ENCODE assay signal across 1 cellular context in genomic region chr3:149385617-149386298, GRCh38.
TF ChIP-seq lines count a peak whose summit lies in the region.

No MANE protein-coding gene starts in this region.

TF ChIP-seq in HepG2, 621 proteins besides CTCF, POLR2A, EP300 and RAD21 (continued from another document and continues in another):
- TF ChIP-seq, protein P1, sequence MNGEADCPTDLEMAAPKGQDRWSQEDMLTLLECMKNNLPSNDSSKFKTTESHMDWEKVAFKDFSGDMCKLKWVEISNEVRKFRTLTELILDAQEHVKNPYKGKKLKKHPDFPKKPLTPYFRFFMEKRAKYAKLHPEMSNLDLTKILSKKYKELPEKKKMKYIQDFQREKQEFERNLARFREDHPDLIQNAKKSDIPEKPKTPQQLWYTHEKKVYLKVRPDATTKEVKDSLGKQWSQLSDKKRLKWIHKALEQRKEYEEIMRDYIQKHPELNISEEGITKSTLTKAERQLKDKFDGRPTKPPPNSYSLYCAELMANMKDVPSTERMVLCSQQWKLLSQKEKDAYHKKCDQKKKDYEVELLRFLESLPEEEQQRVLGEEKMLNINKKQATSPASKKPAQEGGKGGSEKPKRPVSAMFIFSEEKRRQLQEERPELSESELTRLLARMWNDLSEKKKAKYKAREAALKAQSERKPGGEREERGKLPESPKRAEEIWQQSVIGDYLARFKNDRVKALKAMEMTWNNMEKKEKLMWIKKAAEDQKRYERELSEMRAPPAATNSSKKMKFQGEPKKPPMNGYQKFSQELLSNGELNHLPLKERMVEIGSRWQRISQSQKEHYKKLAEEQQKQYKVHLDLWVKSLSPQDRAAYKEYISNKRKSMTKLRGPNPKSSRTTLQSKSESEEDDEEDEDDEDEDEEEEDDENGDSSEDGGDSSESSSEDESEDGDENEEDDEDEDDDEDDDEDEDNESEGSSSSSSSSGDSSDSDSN (CRISPR knock-in tag; IDR thresholded peaks at IDR 0.05): no peak
- TF ChIP-seq KLF15 (CRISPR knock-in tag; IDR thresholded peaks at IDR 0.05; ENCODE audit: borderline replicate concordance): 0 out of 2 replicates have a peak, but pooled peaks have one; percentile 36
- no peak for TF ChIP-seq ZSCAN30 (CRISPR knock-in tag; IDR thresholded peaks at IDR 0.05)
- no peak for TF ChIP-seq ZNF10 (CRISPR knock-in tag; IDR thresholded peaks at IDR 0.05; ENCODE audit: borderline replicate concordance, low read depth)
- TF ChIP-seq ZSCAN22 (CRISPR knock-in tag; IDR thresholded peaks at IDR 0.05): no peak
- 0 out of 2 replicates have a peak, but pooled peaks have one; percentile 21 for TF ChIP-seq ZNF574 (CRISPR knock-in tag; IDR thresholded peaks at IDR 0.05)
- TF ChIP-seq ZSCAN9 (CRISPR knock-in tag; IDR thresholded peaks at IDR 0.05; ENCODE audit: borderline replicate concordance): peak; percentile 28; the same call in 1 of the 2 replicates
- TF ChIP-seq GATAD1 (CRISPR knock-in tag; IDR thresholded peaks at IDR 0.05): peak; percentile 51; the same call in 1 of the 2 replicates
- TF ChIP-seq JARID2 (CRISPR knock-in tag; IDR thresholded peaks at IDR 0.05; ENCODE audit: insufficient replicate concordance): no peak
- TF ChIP-seq, protein P2, sequence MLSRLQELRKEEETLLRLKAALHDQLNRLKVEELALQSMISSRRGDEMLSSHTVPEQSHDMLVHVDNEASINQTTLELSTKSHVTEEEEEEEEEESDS (CRISPR knock-in tag; IDR thresholded peaks at IDR 0.05; ENCODE audit: borderline replicate concordance): no peak
- TF ChIP-seq, protein P3, sequence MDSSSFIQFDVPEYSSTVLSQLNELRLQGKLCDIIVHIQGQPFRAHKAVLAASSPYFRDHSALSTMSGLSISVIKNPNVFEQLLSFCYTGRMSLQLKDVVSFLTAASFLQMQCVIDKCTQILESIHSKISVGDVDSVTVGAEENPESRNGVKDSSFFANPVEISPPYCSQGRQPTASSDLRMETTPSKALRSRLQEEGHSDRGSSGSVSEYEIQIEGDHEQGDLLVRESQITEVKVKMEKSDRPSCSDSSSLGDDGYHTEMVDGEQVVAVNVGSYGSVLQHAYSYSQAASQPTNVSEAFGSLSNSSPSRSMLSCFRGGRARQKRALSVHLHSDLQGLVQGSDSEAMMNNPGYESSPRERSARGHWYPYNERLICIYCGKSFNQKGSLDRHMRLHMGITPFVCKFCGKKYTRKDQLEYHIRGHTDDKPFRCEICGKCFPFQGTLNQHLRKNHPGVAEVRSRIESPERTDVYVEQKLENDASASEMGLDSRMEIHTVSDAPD (CRISPR knock-in tag; IDR thresholded peaks at IDR 0.05): no peak
- TF ChIP-seq ZFP36L1 (CRISPR knock-in tag; IDR thresholded peaks at IDR 0.05): peak; percentile 70
- TF ChIP-seq IRX3 (CRISPR knock-in tag; IDR thresholded peaks at IDR 0.05; ENCODE audit: borderline replicate concordance, low read depth): no peak
- no peak for TF ChIP-seq TBL1XR1 (IDR thresholded peaks at IDR 0.05; ENCODE audit: borderline replicate concordance, low read length, partially characterized antibody)
- TF ChIP-seq, protein P4, sequence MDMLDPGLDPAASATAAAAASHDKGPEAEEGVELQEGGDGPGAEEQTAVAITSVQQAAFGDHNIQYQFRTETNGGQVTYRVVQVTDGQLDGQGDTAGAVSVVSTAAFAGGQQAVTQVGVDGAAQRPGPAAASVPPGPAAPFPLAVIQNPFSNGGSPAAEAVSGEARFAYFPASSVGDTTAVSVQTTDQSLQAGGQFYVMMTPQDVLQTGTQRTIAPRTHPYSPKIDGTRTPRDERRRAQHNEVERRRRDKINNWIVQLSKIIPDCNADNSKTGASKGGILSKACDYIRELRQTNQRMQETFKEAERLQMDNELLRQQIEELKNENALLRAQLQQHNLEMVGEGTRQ (IDR thresholded peaks at IDR 0.05; ENCODE audit: low read depth, low read length): no peak
- TF ChIP-seq, protein P4 (CRISPR knock-in tag; IDR thresholded peaks at IDR 0.05; ENCODE audit: borderline replicate concordance): no peak
- TF ChIP-seq MED13 (CRISPR knock-in tag; IDR thresholded peaks at IDR 0.05): peak; percentile 83; the same call in 1 of the 2 replicates
- TF ChIP-seq CHD2 (IDR thresholded peaks at IDR 0.05; ENCODE audit: low read depth, low read length): no peak
- no peak for TF ChIP-seq MXD1 (CRISPR knock-in tag; IDR thresholded peaks at IDR 0.05)
- TF ChIP-seq ZNF205 (CRISPR knock-in tag; IDR thresholded peaks at IDR 0.05): peak; percentile 36; the same call in 1 of the 2 replicates
- TF ChIP-seq ZNF761 (CRISPR knock-in tag; conservative IDR thresholded peaks at IDR 0.05): no peak
- no peak for TF ChIP-seq ARHGAP35 (CRISPR knock-in tag; IDR thresholded peaks at IDR 0.05; ENCODE audit: borderline replicate concordance)
- no peak for TF ChIP-seq RFX1 (IDR thresholded peaks at IDR 0.05)
- no peak for TF ChIP-seq SAFB2 (CRISPR knock-in tag; IDR thresholded peaks at IDR 0.05; ENCODE audit: borderline replicate concordance, low read depth)
- TF ChIP-seq ZNF367 (CRISPR knock-in tag; IDR thresholded peaks at IDR 0.05; ENCODE audit: borderline replicate concordance): no peak
- TF ChIP-seq E2F2 (CRISPR knock-in tag; IDR thresholded peaks at IDR 0.05; ENCODE audit: borderline replicate concordance): no peak
- no peak for TF ChIP-seq SRF (IDR thresholded peaks at IDR 0.05; ENCODE audit: low read depth, low read length)
- TF ChIP-seq ZNF160 (CRISPR knock-in tag; IDR thresholded peaks at IDR 0.05): no peak
- TF ChIP-seq CSRNP1 (CRISPR knock-in tag; IDR thresholded peaks at IDR 0.05): no peak
- TF ChIP-seq ZNF850 (CRISPR knock-in tag; conservative IDR thresholded peaks at IDR 0.05): no peak
- no peak for TF ChIP-seq WIZ (CRISPR knock-in tag; IDR thresholded peaks at IDR 0.05)
- TF ChIP-seq NFE2L2 (IDR thresholded peaks at IDR 0.05; ENCODE audit: low read length): no peak
- TF ChIP-seq TRIM24 (CRISPR knock-in tag; IDR thresholded peaks at IDR 0.05): no peak
- TF ChIP-seq CCAR2 (optimal IDR thresholded peaks at IDR 0.05; ENCODE audit: low read depth, low read length): no peak
- TF ChIP-seq MBNL3 (CRISPR knock-in tag; conservative IDR thresholded peaks at IDR 0.05): no peak
- TF ChIP-seq, protein P5, sequence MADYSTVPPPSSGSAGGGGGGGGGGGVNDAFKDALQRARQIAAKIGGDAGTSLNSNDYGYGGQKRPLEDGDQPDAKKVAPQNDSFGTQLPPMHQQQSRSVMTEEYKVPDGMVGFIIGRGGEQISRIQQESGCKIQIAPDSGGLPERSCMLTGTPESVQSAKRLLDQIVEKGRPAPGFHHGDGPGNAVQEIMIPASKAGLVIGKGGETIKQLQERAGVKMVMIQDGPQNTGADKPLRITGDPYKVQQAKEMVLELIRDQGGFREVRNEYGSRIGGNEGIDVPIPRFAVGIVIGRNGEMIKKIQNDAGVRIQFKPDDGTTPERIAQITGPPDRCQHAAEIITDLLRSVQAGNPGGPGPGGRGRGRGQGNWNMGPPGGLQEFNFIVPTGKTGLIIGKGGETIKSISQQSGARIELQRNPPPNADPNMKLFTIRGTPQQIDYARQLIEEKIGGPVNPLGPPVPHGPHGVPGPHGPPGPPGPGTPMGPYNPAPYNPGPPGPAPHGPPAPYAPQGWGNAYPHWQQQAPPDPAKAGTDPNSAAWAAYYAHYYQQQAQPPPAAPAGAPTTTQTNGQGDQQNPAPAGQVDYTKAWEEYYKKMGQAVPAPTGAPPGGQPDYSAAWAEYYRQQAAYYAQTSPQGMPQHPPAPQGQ (CRISPR knock-in tag; IDR thresholded peaks at IDR 0.05; ENCODE audit: borderline replicate concordance): no peak
- TF ChIP-seq, protein P6, sequence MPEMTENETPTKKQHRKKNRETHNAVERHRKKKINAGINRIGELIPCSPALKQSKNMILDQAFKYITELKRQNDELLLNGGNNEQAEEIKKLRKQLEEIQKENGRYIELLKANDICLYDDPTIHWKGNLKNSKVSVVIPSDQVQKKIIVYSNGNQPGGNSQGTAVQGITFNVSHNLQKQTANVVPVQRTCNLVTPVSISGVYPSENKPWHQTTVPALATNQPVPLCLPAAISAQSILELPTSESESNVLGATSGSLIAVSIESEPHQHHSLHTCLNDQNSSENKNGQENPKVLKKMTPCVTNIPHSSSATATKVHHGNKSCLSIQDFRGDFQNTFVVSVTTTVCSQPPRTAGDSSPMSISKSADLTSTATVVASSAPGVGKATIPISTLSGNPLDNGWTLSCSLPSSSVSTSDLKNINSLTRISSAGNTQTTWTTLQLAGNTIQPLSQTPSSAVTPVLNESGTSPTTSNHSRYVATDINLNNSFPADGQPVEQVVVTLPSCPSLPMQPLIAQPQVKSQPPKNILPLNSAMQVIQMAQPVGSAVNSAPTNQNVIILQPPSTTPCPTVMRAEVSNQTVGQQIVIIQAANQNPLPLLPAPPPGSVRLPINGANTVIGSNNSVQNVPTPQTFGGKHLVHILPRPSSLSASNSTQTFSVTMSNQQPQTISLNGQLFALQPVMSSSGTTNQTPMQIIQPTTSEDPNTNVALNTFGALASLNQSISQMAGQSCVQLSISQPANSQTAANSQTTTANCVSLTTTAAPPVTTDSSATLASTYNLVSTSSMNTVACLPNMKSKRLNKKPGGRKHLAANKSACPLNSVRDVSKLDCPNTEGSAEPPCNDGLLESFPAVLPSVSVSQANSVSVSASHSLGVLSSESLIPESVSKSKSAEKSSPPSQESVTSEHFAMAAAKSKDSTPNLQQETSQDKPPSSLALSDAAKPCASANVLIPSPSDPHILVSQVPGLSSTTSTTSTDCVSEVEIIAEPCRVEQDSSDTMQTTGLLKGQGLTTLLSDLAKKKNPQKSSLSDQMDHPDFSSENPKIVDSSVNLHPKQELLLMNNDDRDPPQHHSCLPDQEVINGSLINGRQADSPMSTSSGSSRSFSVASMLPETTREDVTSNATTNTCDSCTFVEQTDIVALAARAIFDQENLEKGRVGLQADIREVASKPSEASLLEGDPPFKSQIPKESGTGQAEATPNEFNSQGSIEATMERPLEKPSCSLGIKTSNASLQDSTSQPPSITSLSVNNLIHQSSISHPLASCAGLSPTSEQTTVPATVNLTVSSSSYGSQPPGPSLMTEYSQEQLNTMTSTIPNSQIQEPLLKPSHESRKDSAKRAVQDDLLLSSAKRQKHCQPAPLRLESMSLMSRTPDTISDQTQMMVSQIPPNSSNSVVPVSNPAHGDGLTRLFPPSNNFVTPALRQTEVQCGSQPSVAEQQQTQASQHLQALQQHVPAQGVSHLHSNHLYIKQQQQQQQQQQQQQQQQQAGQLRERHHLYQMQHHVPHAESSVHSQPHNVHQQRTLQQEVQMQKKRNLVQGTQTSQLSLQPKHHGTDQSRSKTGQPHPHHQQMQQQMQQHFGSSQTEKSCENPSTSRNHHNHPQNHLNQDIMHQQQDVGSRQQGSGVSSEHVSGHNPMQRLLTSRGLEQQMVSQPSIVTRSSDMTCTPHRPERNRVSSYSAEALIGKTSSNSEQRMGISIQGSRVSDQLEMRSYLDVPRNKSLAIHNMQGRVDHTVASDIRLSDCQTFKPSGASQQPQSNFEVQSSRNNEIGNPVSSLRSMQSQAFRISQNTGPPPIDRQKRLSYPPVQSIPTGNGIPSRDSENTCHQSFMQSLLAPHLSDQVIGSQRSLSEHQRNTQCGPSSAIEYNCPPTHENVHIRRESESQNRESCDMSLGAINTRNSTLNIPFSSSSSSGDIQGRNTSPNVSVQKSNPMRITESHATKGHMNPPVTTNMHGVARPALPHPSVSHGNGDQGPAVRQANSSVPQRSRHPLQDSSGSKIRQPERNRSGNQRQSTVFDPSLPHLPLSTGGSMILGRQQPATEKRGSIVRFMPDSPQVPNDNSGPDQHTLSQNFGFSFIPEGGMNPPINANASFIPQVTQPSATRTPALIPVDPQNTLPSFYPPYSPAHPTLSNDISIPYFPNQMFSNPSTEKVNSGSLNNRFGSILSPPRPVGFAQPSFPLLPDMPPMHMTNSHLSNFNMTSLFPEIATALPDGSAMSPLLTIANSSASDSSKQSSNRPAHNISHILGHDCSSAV (CRISPR knock-in tag; IDR thresholded peaks at IDR 0.05; ENCODE audit: borderline replicate concordance): no peak
